ENCODE assay signal across 10 cellular contexts in genomic region chr1:112298558-112298957, GRCh38.
DNase-seq lines count a peak whose midpoint lies in the region; ATAC-seq and TF ChIP-seq lines count a peak whose summit lies in the region.
"Had no signal": no experiment of that assay in that cellular context is flagged by ENCODE, and none has a peak within 500 bp of the region (broad histone marks: within the 10 kb centered on the region; RNA-seq: fewer than 3 reads in every experiment).

No MANE protein-coding gene starts in this region.

- H3K9me2 ChIP-seq in HCT116 (ENCODE audit: insufficient read depth) (no peaks in the 10 kb centered on the region), PC-9 (ENCODE audit: insufficient read depth) (no peaks in the 10 kb centered on the region)

- H3K27ac ChIP-seq in HCT116 (ENCODE audit: low read depth, low read length) (no peak overlapping the region), PC-9 (no peak overlapping the region), lung (ENCODE audit: low read depth in 1 of 2, low read length in 1 of 2) (no peak overlapping the region)
- H3K27ac ChIP-seq: neutrophil had no signal

- H3K36me3 ChIP-seq in HCT116 (ENCODE audit: control insufficient read depth in 1 of 2, insufficient read depth in 2 of 2, low read length in 2 of 2) (no peaks in the 10 kb centered on the region), PC-9 (ENCODE audit: low read depth) (no peaks in the 10 kb centered on the region), lung (ENCODE audit: control insufficient read depth in 2 of 2, insufficient read depth in 2 of 2, low read length in 2 of 2) (no peaks in the 10 kb centered on the region)
- H3K36me3 ChIP-seq: neutrophil had no signal

- no peak overlapping the region for H3K9ac ChIP-seq in HCT116 (ENCODE audit: low read length)

- RAD21 ChIA-PET in HCT116 (lab: Charles Lee; ENCODE audit: low non-redundant PET in 1 of 2, low total read pairs in 2 of 2, uncharacterized antibody in 2 of 2, unreplicated experiment in 2 of 2): interaction anchor here (0.7 to 1.1 kb wide), 3 partner anchors 38 to 71 kb away, joined by 3 to 4 read pairs (median 3); no protein-coding TSS in a partner anchor

- peaks cover 7% of the 10 kb centered on the region for H3K9me3 Mint-ChIP-seq in chondrocyte (ENCODE audit: low read depth)

- H3K27me3 Mint-ChIP-seq in chondrocyte (ENCODE audit: low read depth): peaks cover 25% of the 10 kb centered on the region

- DNase-seq in DMS114 treated with DMSO at 0.1 percent for 48 hours (lab: John Stamatoyannopoulos, UW; ENCODE audit: unreplicated experiment) (peak; percentile 31), HCT116 (ENCODE audit: low read depth, low spot score) (peak; percentile 48), PC-9 (peak; percentile 43 to 52), chondrocyte (ENCODE audit: low spot score) (no peak), lung (ENCODE audit: low spot score) (peak; percentile 54), GOT3 (lab: John Stamatoyannopoulos, UW) (no peak)

- no peaks in the 10 kb centered on the region for H3F3A ChIP-seq in PC-9 (ENCODE audit: insufficient read depth, low read depth)

- ATAC-seq in HCT116: peak; percentile 94
- ATAC-seq in lung (ENCODE audit: insufficient read depth, low FRiP score): peak; percentile 53
- no peak for ATAC-seq in HG02763 (IDR thresholded peaks at IDR 0.05; ENCODE audit: unreplicated experiment)
- ATAC-seq in GM19463 (IDR thresholded peaks at IDR 0.05; ENCODE audit: unreplicated experiment): no peak
- ATAC-seq: T-helper 17 cell had no signal

- WGBS in lung, 2 donors: 33 to 38% methylated on average over 1 of the region's 1 CpG

- peak; percentile 70 for TF ChIP-seq RAD21 in HCT116 (IDR thresholded peaks at IDR 0.05; ENCODE audit: low read depth)

- H3K27me3 ChIP-seq in HCT116 (ENCODE audit: insufficient read depth, low read length) (peaks cover 36% of the 10 kb centered on the region), PC-9 (ENCODE audit: insufficient read depth, low read depth) (peaks cover 52% of the 10 kb centered on the region), lung (ENCODE audit: control insufficient read depth, insufficient read depth) (no peaks in the 10 kb centered on the region)

- H3K4me1 ChIP-seq in HCT116 (ENCODE audit: control insufficient read depth in 1 of 2, insufficient read depth in 2 of 2, low read length in 2 of 2) (no peaks in the 10 kb centered on the region), PC-9 (replicated peaks; ENCODE audit: insufficient read depth) (no peaks in the 10 kb centered on the region), lung (ENCODE audit: control insufficient read depth in 2 of 2, insufficient read depth in 2 of 2, low read length in 2 of 2) (no peaks in the 10 kb centered on the region)

- POLR2A ChIA-PET in HCT116 (lab: Charles Lee): no interaction called here
- POLR2A ChIA-PET in PC-9 (lab: Charles Lee; ENCODE audit: unreplicated experiment): interaction anchor here (0.6 kb wide), 1 partner anchor 318 kb away, joined by 5 read pairs; no protein-coding TSS in a partner anchor

- no peak overlapping the region for H3K4me3 ChIP-seq in HCT116 (replicated peaks in 1 of 2; ENCODE audit: low read depth in 1 of 2, low read length in 2 of 2)
- H3K4me3 ChIP-seq in PC-9: no peak overlapping the region
- no peak overlapping the region for H3K4me3 ChIP-seq in lung

- intact Hi-C loops in HCT116 (cut with micrococcal nuclease) (loop anchor here (2.0 kb wide), 2 partner anchors 38 to 70 kb away; no protein-coding TSS in a partner anchor), PC-9 (cut with micrococcal nuclease; ENCODE audit: unreplicated experiment) (no loop called here)

- H3K79me2 ChIP-seq in HCT116 (ENCODE audit: insufficient read depth, low read length): no peaks in the 10 kb centered on the region
- no peaks in the 10 kb centered on the region for H3K79me2 ChIP-seq in PC-9 (ENCODE audit: low read depth)

- H2AFZ ChIP-seq in HCT116 (ENCODE audit: low read depth, low read length, poor library complexity, severe bottlenecking) (no peak overlapping the region), PC-9 (no peak overlapping the region)

- H3K4me1 Mint-ChIP-seq in chondrocyte (ENCODE audit: low read depth): no peaks in the 10 kb centered on the region
- H3K4me1 Mint-ChIP-seq: T-helper 17 cell had no signal

- no peaks in the 10 kb centered on the region for H4K20me1 ChIP-seq in HCT116 (ENCODE audit: insufficient read depth)
- no peaks in the 10 kb centered on the region for H4K20me1 ChIP-seq in PC-9 (ENCODE audit: insufficient read depth)

- H3K9me3 ChIP-seq in HCT116 (ENCODE audit: control insufficient read depth in 1 of 2, insufficient read depth in 1 of 2, low read depth in 1 of 2, low read length in 2 of 2) (no peaks in the 10 kb centered on the region), PC-9 (ENCODE audit: insufficient read depth, low read depth) (no peaks in the 10 kb centered on the region), lung (ENCODE audit: control insufficient read depth in 2 of 2, insufficient read depth in 1 of 2, low read length in 1 of 2) (peaks cover 0 to 4% of the 10 kb centered on the region in 2 donors)
- H3K9me3 ChIP-seq: neutrophil had no signal

- H3K27ac Mint-ChIP-seq in chondrocyte (ENCODE audit: unreplicated experiment): no peak overlapping the region
- H3K27ac Mint-ChIP-seq: T-helper 17 cell had no signal

- H3K36me3 Mint-ChIP-seq in chondrocyte (ENCODE audit: low read depth): no peaks in the 10 kb centered on the region

- H3K4me2 ChIP-seq in HCT116 (ENCODE audit: low read length) (no peak overlapping the region), PC-9 (no peak overlapping the region)

- no peak overlapping the region for H3K4me3 Mint-ChIP-seq in chondrocyte (ENCODE audit: unreplicated experiment)
- H3K4me3 Mint-ChIP-seq: T-helper 17 cell had no signal

- CTCF ChIA-PET in HCT116 (lab: Charles Lee) (interaction anchor here (0.6 to 2.0 kb wide), 32 partner anchors 10 to 817 kb away, joined by 3 to 31 read pairs (median 4); no protein-coding TSS in a partner anchor), PC-9 (lab: Charles Lee) (no interaction called here)

- TF ChIP-seq CTCF in HCT116 (IDR thresholded peaks at IDR 0.05 in 2 of 3, conservative IDR thresholded peaks at IDR 0.05 in 1 of 3; ENCODE audit: borderline replicate concordance in 1 of 3, insufficient read depth in 1 of 3, low read depth in 2 of 3, low read length in 2 of 3) (peak; percentile 70 to 89 (median 83)), PC-9 (conservative IDR thresholded peaks at IDR 0.05) (peak; percentile 81), chondrocyte (IDR thresholded peaks at IDR 0.05) (peak; percentile 71), lung (IDR thresholded peaks at IDR 0.05; ENCODE audit: control extremely low read depth, extremely low read depth) (peak; percentile 42)

- BruUV-seq in HCT116 (replicated peaks; lab: Mats Ljungman, UMichigan) (no TSS peak), PC-9 (replicated peaks; lab: Mats Ljungman, UMichigan) (no TSS peak)

- TF ChIP-seq POLR2A in HCT116 (IDR thresholded peaks at IDR 0.05; ENCODE audit: borderline replicate concordance, extremely low read depth, insufficient read depth, insufficient read length): no peak

TF ChIP-seq in HCT116, 20 proteins besides CTCF, POLR2A, EP300 and RAD21:
- TF ChIP-seq YY1 (IDR thresholded peaks at IDR 0.05; ENCODE audit: extremely low read depth, insufficient replicate concordance, low read depth, low read length): peak; percentile 21
- TF ChIP-seq, protein P1, sequence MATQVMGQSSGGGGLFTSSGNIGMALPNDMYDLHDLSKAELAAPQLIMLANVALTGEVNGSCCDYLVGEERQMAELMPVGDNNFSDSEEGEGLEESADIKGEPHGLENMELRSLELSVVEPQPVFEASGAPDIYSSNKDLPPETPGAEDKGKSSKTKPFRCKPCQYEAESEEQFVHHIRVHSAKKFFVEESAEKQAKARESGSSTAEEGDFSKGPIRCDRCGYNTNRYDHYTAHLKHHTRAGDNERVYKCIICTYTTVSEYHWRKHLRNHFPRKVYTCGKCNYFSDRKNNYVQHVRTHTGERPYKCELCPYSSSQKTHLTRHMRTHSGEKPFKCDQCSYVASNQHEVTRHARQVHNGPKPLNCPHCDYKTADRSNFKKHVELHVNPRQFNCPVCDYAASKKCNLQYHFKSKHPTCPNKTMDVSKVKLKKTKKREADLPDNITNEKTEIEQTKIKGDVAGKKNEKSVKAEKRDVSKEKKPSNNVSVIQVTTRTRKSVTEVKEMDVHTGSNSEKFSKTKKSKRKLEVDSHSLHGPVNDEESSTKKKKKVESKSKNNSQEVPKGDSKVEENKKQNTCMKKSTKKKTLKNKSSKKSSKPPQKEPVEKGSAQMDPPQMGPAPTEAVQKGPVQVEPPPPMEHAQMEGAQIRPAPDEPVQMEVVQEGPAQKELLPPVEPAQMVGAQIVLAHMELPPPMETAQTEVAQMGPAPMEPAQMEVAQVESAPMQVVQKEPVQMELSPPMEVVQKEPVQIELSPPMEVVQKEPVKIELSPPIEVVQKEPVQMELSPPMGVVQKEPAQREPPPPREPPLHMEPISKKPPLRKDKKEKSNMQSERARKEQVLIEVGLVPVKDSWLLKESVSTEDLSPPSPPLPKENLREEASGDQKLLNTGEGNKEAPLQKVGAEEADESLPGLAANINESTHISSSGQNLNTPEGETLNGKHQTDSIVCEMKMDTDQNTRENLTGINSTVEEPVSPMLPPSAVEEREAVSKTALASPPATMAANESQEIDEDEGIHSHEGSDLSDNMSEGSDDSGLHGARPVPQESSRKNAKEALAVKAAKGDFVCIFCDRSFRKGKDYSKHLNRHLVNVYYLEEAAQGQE (IDR thresholded peaks at IDR 0.05; ENCODE audit: low read depth): no peak
TF ChIP-seq in HCT116: peak in this region for 1.

Comparison
In these comparisons a context has a peak if more than half of its experiments do, and no peak if none do; other contexts are left out.
1. DNase-seq: peak in DMS114 treated with DMSO at 0.1 percent for 48 hours (single experiment), HCT116 (single experiment), PC-9 (2 of 2) and lung (single experiment); none in chondrocyte (single experiment) and GOT3 (single experiment).
2. ATAC-seq: peak in HCT116 (single experiment) and lung (single experiment); none in HG02763 (single experiment) and GM19463 (single experiment).
3. Peak in every context shown above with its lines, with median percentiles within 50 percentile points of each other: CTCF ChIP-seq.